Comparison of ENCODE assay signal across 2 cellular contexts in genomic region chr2:130252880-130253645, GRCh38.
TF ChIP-seq lines count a peak whose summit lies in the region.

No MANE protein-coding gene starts in this region.

TF ChIP-seq in HCT116, 20 proteins besides CTCF, POLR2A, EP300 and RAD21 (continued from another document):
- no peak for TF ChIP-seq ZBTB33 (IDR thresholded peaks at IDR 0.05; ENCODE audit: extremely low read depth, insufficient replicate concordance, low read length)
- no peak for TF ChIP-seq ATF3 (IDR thresholded peaks at IDR 0.05)
- TF ChIP-seq YY1 (IDR thresholded peaks at IDR 0.05; ENCODE audit: extremely low read depth, insufficient replicate concordance, low read depth, low read length) = no peak
- no peak for TF ChIP-seq EGR1 (IDR thresholded peaks at IDR 0.05; ENCODE audit: low read depth)
- TF ChIP-seq CEBPB (IDR thresholded peaks at IDR 0.05; ENCODE audit: low read depth) = no peak
- TF ChIP-seq POLR2AphosphoS5 (IDR thresholded peaks at IDR 0.05; ENCODE audit: low read depth, low read length) = no peak
- no peak for TF ChIP-seq ELF1 (IDR thresholded peaks at IDR 0.05; ENCODE audit: borderline replicate concordance, low read depth)
- no peak for TF ChIP-seq CBX3 (IDR thresholded peaks at IDR 0.05; ENCODE audit: low read depth)
- no peak for TF ChIP-seq SP1 (IDR thresholded peaks at IDR 0.05; ENCODE audit: low read depth)
- no peak for TF ChIP-seq EZH2phosphoT487 (IDR thresholded peaks at IDR 0.05; ENCODE audit: borderline replicate concordance)
- TF ChIP-seq FOSL1 (IDR thresholded peaks at IDR 0.05; ENCODE audit: low read depth) = no peak
- no peak for TF ChIP-seq MAX (IDR thresholded peaks at IDR 0.05)
- TF ChIP-seq ZNF274 (IDR thresholded peaks at IDR 0.05; ENCODE audit: low read depth, low read length) = no peak
- TF ChIP-seq TCF7L2 (IDR thresholded peaks at IDR 0.05; ENCODE audit: borderline replicate concordance, extremely low read depth, insufficient read depth, insufficient read length) = no peak
- no peak for TF ChIP-seq SIN3A (IDR thresholded peaks at IDR 0.05; ENCODE audit: low read depth)
- no peak for TF ChIP-seq REST (IDR thresholded peaks at IDR 0.05; ENCODE audit: low read depth)

TF ChIP-seq in GM12878, 131 proteins besides CTCF, POLR2A, EP300 and RAD21 (continued from another document):
- TF ChIP-seq CUX1 (IDR thresholded peaks at IDR 0.05; ENCODE audit: insufficient replicate concordance, low read depth, low read length) (no peak), CHD4 (IDR thresholded peaks at IDR 0.05) (no peak), ATF3 (IDR thresholded peaks at IDR 0.05; ENCODE audit: borderline replicate concordance, extremely low read depth, low read depth, low read length) (no peak), GATAD2B (conservative IDR thresholded peaks at IDR 0.05; ENCODE audit: low read depth) (no peak), NFYA (IDR thresholded peaks at IDR 0.05; ENCODE audit: borderline replicate concordance, low read depth, low read length) (no peak), GABPA (IDR thresholded peaks at IDR 0.05; ENCODE audit: low read depth) (no peak), KAT2A (conservative IDR thresholded peaks at IDR 0.05; ENCODE audit: control insufficient read depth, low read depth, low read length) (no peak), POU2F2 (IDR thresholded peaks at IDR 0.05; ENCODE audit: borderline replicate concordance, low read depth, low read length) (no peak), SMAD1 (IDR thresholded peaks at IDR 0.05; ENCODE audit: low read depth, partially characterized antibody) (no peak), RFX5 (IDR thresholded peaks at IDR 0.05; ENCODE audit: low read depth, low read length) (no peak), IRF3 (IDR thresholded peaks at IDR 0.05) (no peak), ATF2 (IDR thresholded peaks at IDR 0.05; ENCODE audit: low read length) (no peak)
